34 cellular contexts compared by ENCODE assay signal in the genomic region with DNA sequence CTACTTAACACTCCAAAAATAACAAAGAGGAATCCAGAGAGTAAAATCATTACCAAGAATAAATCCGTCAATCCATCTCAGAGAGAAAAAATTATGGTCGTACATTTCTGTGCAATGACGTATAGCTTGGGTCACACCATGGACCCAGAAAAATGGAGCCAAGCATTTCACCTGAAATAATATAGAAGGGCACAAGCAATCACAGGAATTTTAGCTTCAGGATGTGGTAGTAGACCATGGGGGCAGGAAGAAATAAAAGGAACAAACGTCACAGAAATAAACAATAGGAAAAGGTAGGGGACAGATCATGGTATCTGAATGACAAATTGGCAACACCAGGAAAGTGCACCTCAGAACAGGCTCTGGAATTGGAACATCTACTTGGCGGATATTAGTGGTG.
"Had no signal": no experiment of that assay in that cellular context is flagged by ENCODE, and none has a peak within 500 bp of the region (broad histone marks: within the 10 kb centered on the region; RNA-seq: fewer than 3 reads in every experiment).

No MANE protein-coding gene starts in this region.

- H3K4me3 ChIP-seq: MG63 had no signal

- DNase-seq: Karpas-422, Kasumi-1, KG1, MG63, MM.1S, MV-4-11, NCI-H1048, NCI-H1092, NCI-H1092 treated with DMSO at 0.1 percent for 48 hours, NCI-H1105, NCI-H1105 treated with DMSO at 0.1 percent for 48 hours, NCI-H1417, NCI-H1417 treated with DMSO at 0.1 percent for 48 hours, NCI-H1436, NCI-H1436 treated with DMSO at 0.1 percent for 48 hours, NCI-H146, NCI-H1694, NCI-H1694 treated with DMSO at 0.1 percent for 48 hours, NCI-H187, NCI-H187 treated with DMSO at 0.1 percent for 48 hours, NCI-H1930, NCI-H2029, NCI-H2029 treated with DMSO at 0.1 percent for 48 hours, NCI-H2081, NCI-H2081 treated with DMSO at 0.1 percent for 48 hours, NCI-H2107, NCI-H2171, NCI-H2171 treated with DMSO at 0.1 percent for 48 hours, NCI-H2227 treated with DMSO at 0.1 percent for 48 hours, NCI-H226, NCI-H345, NCI-H446, NCI-H446 treated with DMSO at 0.1 percent for 48 hours had no signal

- H3K36me3 ChIP-seq: MG63 had no signal

- H3K27ac ChIP-seq: KMS-11 had no signal

- H3K27me3 ChIP-seq: MG63 had no signal
